10 cellular contexts compared by ENCODE assay signal in the genomic region with DNA sequence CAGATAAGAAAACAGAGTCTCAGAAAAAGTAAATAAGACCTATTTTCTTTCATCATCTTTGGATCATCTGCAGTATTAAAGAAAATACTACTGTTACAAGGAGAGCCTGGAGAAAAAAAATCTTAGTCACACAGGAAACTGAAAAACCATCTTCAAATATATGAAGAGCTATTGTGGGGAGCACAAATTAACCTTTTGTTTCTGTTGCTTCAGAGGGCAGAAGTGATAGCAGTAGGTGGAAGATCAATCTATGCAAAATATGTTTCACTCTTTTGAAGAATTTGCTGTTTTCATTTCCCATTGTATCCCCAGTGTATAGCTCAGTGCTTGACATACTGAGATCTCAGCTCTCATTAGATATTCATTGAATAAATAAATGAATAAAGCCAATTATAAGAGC. TPM values are rescaled to one million over a fixed set of nuclear protein-coding genes. Genes with fewer than 3 reads are reported as not detected.
DNase-seq lines count a peak whose midpoint lies in the region; ATAC-seq and TF ChIP-seq lines count a peak whose summit lies in the region.
"Had no signal": no experiment of that assay in that cellular context is flagged by ENCODE, and none has a peak within 500 bp of the region (broad histone marks: within the 10 kb centered on the region; RNA-seq: fewer than 3 reads in every experiment).

No MANE protein-coding gene starts in this region.

- H3K9me3 Mint-ChIP-seq in activated T-helper 1 cell treated with anti-CD3 and anti-CD28 coated beads, Interleukin-12 subunit alpha, Interleukin-12 subunit beta, Interleukin-2, Interleukin-4 antibody, amounts not matched to agents 30 ng/mL and 10 ng/mL and 1 ng/mL, durations not matched to agents 14 hours and 24 hours and 36 hours: peaks cover 3% of the 10 kb centered on the region
- no peaks in the 10 kb centered on the region for H3K9me3 Mint-ChIP-seq in neural progenitor cell

- peak; percentile 67 for ATAC-seq in GM18499 (IDR thresholded peaks at IDR 0.05; ENCODE audit: insufficient read depth, unreplicated experiment)
- peak; percentile 69 for ATAC-seq in GM19455 (IDR thresholded peaks at IDR 0.05; ENCODE audit: unreplicated experiment)
- ATAC-seq in HG03045 (IDR thresholded peaks at IDR 0.05; ENCODE audit: unreplicated experiment): peak; percentile 64

- no peaks in the 10 kb centered on the region for H3K9me3 ChIP-seq in neural progenitor cell (ENCODE audit: low read depth)
- H3K9me3 ChIP-seq: transverse colon had no signal

- H3K4me1 Mint-ChIP-seq in activated T-helper 1 cell treated with anti-CD3 and anti-CD28 coated beads, Interleukin-12 subunit alpha, Interleukin-12 subunit beta, Interleukin-2, Interleukin-4 antibody, amounts not matched to agents 30 ng/mL and 10 ng/mL and 1 ng/mL, durations not matched to agents 14 hours and 24 hours and 36 hours (ENCODE audit: low read depth): peaks cover 42% of the 10 kb centered on the region
- no peaks in the 10 kb centered on the region for H3K4me1 Mint-ChIP-seq in neural progenitor cell

- H2AFZ ChIP-seq in neural progenitor cell (replicated peaks): no peak overlapping the region

- H4K20me1 ChIP-seq in neural progenitor cell (ENCODE audit: low read depth): no peaks in the 10 kb centered on the region

- no peak overlapping the region for H3K4me3 ChIP-seq in neural progenitor cell
- H3K4me3 ChIP-seq: transverse colon had no signal

- no peak overlapping the region for H3K27ac ChIP-seq in neural progenitor cell
- H3K27ac ChIP-seq: transverse colon had no signal

- H3K9ac ChIP-seq in neural progenitor cell: no peak overlapping the region

- no peaks in the 10 kb centered on the region for H3K4me1 ChIP-seq in neural progenitor cell
- H3K4me1 ChIP-seq: transverse colon had no signal

- no peaks in the 10 kb centered on the region for H3K27me3 ChIP-seq in neural progenitor cell
- H3K27me3 ChIP-seq: transverse colon had no signal

- peaks cover 2% of the 10 kb centered on the region for H3K27me3 Mint-ChIP-seq in activated T-helper 1 cell treated with anti-CD3 and anti-CD28 coated beads, Interleukin-12 subunit alpha, Interleukin-12 subunit beta, Interleukin-2, Interleukin-4 antibody, amounts not matched to agents 30 ng/mL and 10 ng/mL and 1 ng/mL, durations not matched to agents 14 hours and 24 hours and 36 hours (ENCODE audit: insufficient read depth)
- H3K27me3 Mint-ChIP-seq in neural progenitor cell (ENCODE audit: insufficient read depth, low read depth): no peaks in the 10 kb centered on the region

- no peak for DNase-seq in activated T-helper 1 cell treated with anti-CD3 and anti-CD28 coated beads, Interleukin-12 subunit alpha, Interleukin-12 subunit beta, Interleukin-2, Interleukin-4 antibody, amounts not matched to agents 30 ng/mL and 10 ng/mL and 1 ng/mL, durations not matched to agents 14 hours and 24 hours and 36 hours (ENCODE audit: low spot score)
- no peak for DNase-seq in neural progenitor cell (ENCODE audit: low spot score)
- no peak for DNase-seq in GF-D8 (lab: John Stamatoyannopoulos, UW)
- DNase-seq in HK-2 (ENCODE audit: unreplicated experiment): no peak
- no peak for DNase-seq in T-helper 9 cell
- DNase-seq: cerebellar nuclear complex, transverse colon had no signal

- TF ChIP-seq CTCF in neural progenitor cell (IDR thresholded peaks at IDR 0.05): no peak

- peak overlapping the region; percentile 22 for H3K4me3 Mint-ChIP-seq in activated T-helper 1 cell treated with anti-CD3 and anti-CD28 coated beads, Interleukin-12 subunit alpha, Interleukin-12 subunit beta, Interleukin-2, Interleukin-4 antibody, amounts not matched to agents 30 ng/mL and 10 ng/mL and 1 ng/mL, durations not matched to agents 14 hours and 24 hours and 36 hours
- H3K4me3 Mint-ChIP-seq in neural progenitor cell: no peak overlapping the region

- no peaks in the 10 kb centered on the region for H3K36me3 ChIP-seq in neural progenitor cell
- H3K36me3 ChIP-seq: transverse colon had no signal

- H3K36me3 Mint-ChIP-seq in activated T-helper 1 cell treated with anti-CD3 and anti-CD28 coated beads, Interleukin-12 subunit alpha, Interleukin-12 subunit beta, Interleukin-2, Interleukin-4 antibody, amounts not matched to agents 30 ng/mL and 10 ng/mL and 1 ng/mL, durations not matched to agents 14 hours and 24 hours and 36 hours (ENCODE audit: low read depth): peaks cover 7% of the 10 kb centered on the region
- no peaks in the 10 kb centered on the region for H3K36me3 Mint-ChIP-seq in neural progenitor cell

- H3K27ac Mint-ChIP-seq in activated T-helper 1 cell treated with anti-CD3 and anti-CD28 coated beads, Interleukin-12 subunit alpha, Interleukin-12 subunit beta, Interleukin-2, Interleukin-4 antibody, amounts not matched to agents 30 ng/mL and 10 ng/mL and 1 ng/mL, durations not matched to agents 14 hours and 24 hours and 36 hours: peak overlapping the region; percentile 64
- H3K27ac Mint-ChIP-seq in neural progenitor cell: no peak overlapping the region

- H3F3A ChIP-seq in neural progenitor cell (ENCODE audit: low read depth): no peaks in the 10 kb centered on the region

- H3K79me2 ChIP-seq in neural progenitor cell (ENCODE audit: low read depth): no peaks in the 10 kb centered on the region

- H3K4me2 ChIP-seq in neural progenitor cell: no peak overlapping the region

- intact Hi-C loops in activated T-helper 1 cell treated with anti-CD3 and anti-CD28 coated beads, Interleukin-12 subunit alpha, Interleukin-12 subunit beta, Interleukin-2, Interleukin-4 antibody, amounts not matched to agents 30 ng/mL and 10 ng/mL and 1 ng/mL, durations not matched to agents 14 hours and 24 hours and 36 hours (cut with micrococcal nuclease): loop anchor here (2.0 to 5.0 kb wide), 3 partner anchors 581 to 1369 kb away; a partner anchor contains a TSS

RNA-seq across cellular contexts. Expression of a gene that starts 13.1 kb away (rescaled TPM):
- 70.0 and 79.1 TPM in 2 replicates for total RNA-seq in activated T-helper 1 cell treated with anti-CD3 and anti-CD28 coated beads, Interleukin-12 subunit alpha, Interleukin-12 subunit beta, Interleukin-2, Interleukin-4 antibody, amounts not matched to agents 30 ng/mL and 10 ng/mL and 1 ng/mL, durations not matched to agents 14 hours and 24 hours and 36 hours
- total RNA-seq in neural progenitor cell (ENCODE audit: low replicate concordance): 185 and 218 TPM in 2 replicates
